In genomic region chr6:111524252-111524651, GRCh38 we compare ENCODE assay signal across 15 cellular contexts. TPM values are rescaled to one million over a fixed set of nuclear protein-coding genes. Genes with fewer than 3 reads are reported as not detected.
A peak's percentile ranks its signal among the peaks of the same experiment; 100 is the strongest.
DNase-seq lines count a peak whose midpoint lies in the region; ATAC-seq and TF ChIP-seq lines count a peak whose summit lies in the region.
"Had no signal": no experiment of that assay in that cellular context is flagged by ENCODE, and none has a peak within 500 bp of the region (broad histone marks: within the 10 kb centered on the region; RNA-seq: fewer than 3 reads in every experiment).

No MANE protein-coding gene starts in this region.

- H3F3A ChIP-seq in GM23248 (ENCODE audit: insufficient read depth): no peaks in the 10 kb centered on the region

- H3K23ac ChIP-seq in neuronal stem cell (ENCODE audit: low read depth, low read length, poor library complexity): no peak overlapping the region

- intact Hi-C loops in activated CD8-positive, alpha-beta T cell treated with anti-CD3 and anti-CD28 coated beads for 36 hours (cut with micrococcal nuclease): no loop called here
- intact Hi-C loops in dorsolateral prefrontal cortex (cut with DNase I) (no loop called here), vagina (cut with DNase I) (no loop called here)

- H3K9ac ChIP-seq in neuronal stem cell (ENCODE audit: low read depth, low read length, poor library complexity): no peak overlapping the region
- no peak overlapping the region for H3K9ac ChIP-seq in GM23248

- H2BK15ac ChIP-seq in neuronal stem cell (ENCODE audit: low read length): no peak overlapping the region

- POLR2A ChIA-PET in activated CD8-positive, alpha-beta T cell treated with anti-CD3 and anti-CD28 coated beads, Interleukin-2, amount 10 ng/mL, durations not matched to agents 7 days and 5 days (lab: Charles Lee): interaction anchor here (1.4 kb wide), 1 partner anchor 40 kb away, joined by 5 read pairs; no protein-coding TSS in a partner anchor
- POLR2A ChIA-PET in activated CD8-positive, alpha-beta T cell treated with anti-CD3 and anti-CD28 coated beads for 36 hours (lab: Charles Lee): no interaction called here

- peaks cover 45% of the 10 kb centered on the region for H3K4me1 Mint-ChIP-seq in activated CD8-positive, alpha-beta T cell treated with anti-CD3 and anti-CD28 coated beads, Interleukin-2, amount 10 ng/mL, durations not matched to agents 7 days and 5 days (ENCODE audit: low read depth)
- H3K4me1 Mint-ChIP-seq in activated CD8-positive, alpha-beta T cell treated with anti-CD3 and anti-CD28 coated beads for 36 hours (ENCODE audit: low read depth): peaks cover 21% of the 10 kb centered on the region

- H3K4me3 ChIP-seq in dorsolateral prefrontal cortex (peak overlapping the region in 37 of 59 donors; percentile 5 to 54 (median 23)), neuronal stem cell (ENCODE audit: low read length in 2 of 2) (no peak overlapping the region), vagina (no peak overlapping the region), GM23248 (no peak overlapping the region)

- H3K9me3 Mint-ChIP-seq in activated CD8-positive, alpha-beta T cell treated with anti-CD3 and anti-CD28 coated beads, Interleukin-2, amount 10 ng/mL, durations not matched to agents 7 days and 5 days (ENCODE audit: insufficient read depth): no peaks in the 10 kb centered on the region
- H3K9me3 Mint-ChIP-seq in activated CD8-positive, alpha-beta T cell treated with anti-CD3 and anti-CD28 coated beads for 36 hours: no peaks in the 10 kb centered on the region

- no peak overlapping the region for H3K14ac ChIP-seq in neuronal stem cell (ENCODE audit: low read length)

- ATAC-seq in activated CD8-positive, alpha-beta T cell treated with anti-CD3 and anti-CD28 coated beads, Interleukin-2, amount 10 ng/mL, durations not matched to agents 7 days and 5 days: no peak
- ATAC-seq in activated CD8-positive, alpha-beta T cell treated with anti-CD3 and anti-CD28 coated beads for 36 hours: no peak

- no peak overlapping the region for H3K4me3 Mint-ChIP-seq in activated CD8-positive, alpha-beta T cell treated with anti-CD3 and anti-CD28 coated beads, Interleukin-2, amount 10 ng/mL, durations not matched to agents 7 days and 5 days
- no peak overlapping the region for H3K4me3 Mint-ChIP-seq in activated CD8-positive, alpha-beta T cell treated with anti-CD3 and anti-CD28 coated beads for 36 hours

- H3K27me3 Mint-ChIP-seq in activated CD8-positive, alpha-beta T cell treated with anti-CD3 and anti-CD28 coated beads, Interleukin-2, amount 10 ng/mL, durations not matched to agents 7 days and 5 days (ENCODE audit: low read depth): no peaks in the 10 kb centered on the region
- no peaks in the 10 kb centered on the region for H3K27me3 Mint-ChIP-seq in activated CD8-positive, alpha-beta T cell treated with anti-CD3 and anti-CD28 coated beads for 36 hours

- H3K79me1 ChIP-seq in neuronal stem cell (ENCODE audit: low read depth, low read length): no peaks in the 10 kb centered on the region

- no peak overlapping the region for H3K4ac ChIP-seq in neuronal stem cell (ENCODE audit: low read length)

- TF ChIP-seq POLR2A in vagina (IDR thresholded peaks at IDR 0.05): no peak

- CTCF ChIA-PET in activated CD8-positive, alpha-beta T cell treated with anti-CD3 and anti-CD28 coated beads, Interleukin-2, amount 10 ng/mL, durations not matched to agents 7 days and 5 days (lab: Charles Lee): interaction anchor here (0.7 to 1.7 kb wide), 7 partner anchors 25 to 1097 kb away, joined by 3 to 7 read pairs (median 3); a partner anchor contains a TSS
- CTCF ChIA-PET in activated CD8-positive, alpha-beta T cell treated with anti-CD3 and anti-CD28 coated beads for 36 hours (lab: Charles Lee): interaction anchor here (0.8 kb wide), 1 partner anchor 26 kb away, joined by 3 read pairs; no protein-coding TSS in a partner anchor

- H3K27me3 ChIP-seq in dorsolateral prefrontal cortex (no peaks in the 10 kb centered on the region), neuronal stem cell (ENCODE audit: control insufficient read depth in 3 of 3, insufficient read depth in 3 of 3, low read depth in 1 of 3, low read length in 3 of 3) (no peaks in the 10 kb centered on the region), vagina (no peaks in the 10 kb centered on the region), GM23248 (replicated peaks; ENCODE audit: insufficient read depth) (no peaks in the 10 kb centered on the region)

- H3K27ac ChIP-seq in dorsolateral prefrontal cortex: peak overlapping the region in 51 of 59 donors; percentile 1 to 91 (median 67)
- no peak overlapping the region for H3K27ac ChIP-seq in neuronal stem cell (replicated peaks; ENCODE audit: low read length)
- H3K27ac ChIP-seq in vagina: peak overlapping the region; percentile 38
- H3K27ac ChIP-seq in GM23248: no peak overlapping the region

- H3K79me2 ChIP-seq in GM23248 (ENCODE audit: insufficient read depth): 0 out of 2 replicates have a peak, but pooled peaks cover 4% of the 10 kb centered on the region

- H3K18ac ChIP-seq in neuronal stem cell (ENCODE audit: low read length): no peak overlapping the region

- peak overlapping the region; percentile 26 for H3K27ac Mint-ChIP-seq in activated CD8-positive, alpha-beta T cell treated with anti-CD3 and anti-CD28 coated beads, Interleukin-2, amount 10 ng/mL, durations not matched to agents 7 days and 5 days
- H3K27ac Mint-ChIP-seq in activated CD8-positive, alpha-beta T cell treated with anti-CD3 and anti-CD28 coated beads for 36 hours: no peak overlapping the region

- H3K36me3 ChIP-seq in neuronal stem cell (replicated peaks in 1 of 2; ENCODE audit: control insufficient read depth in 2 of 2, insufficient read depth in 2 of 2, low read length in 2 of 2): no peaks in the 10 kb centered on the region
- no peaks in the 10 kb centered on the region for H3K36me3 ChIP-seq in vagina
- no peaks in the 10 kb centered on the region for H3K36me3 ChIP-seq in GM23248 (ENCODE audit: low read depth)

- H2BK5ac ChIP-seq in neuronal stem cell (ENCODE audit: low read length): no peak overlapping the region

- no peak overlapping the region for H2BK12ac ChIP-seq in neuronal stem cell (ENCODE audit: low read length)

- H3K9me2 ChIP-seq in GM23248 (ENCODE audit: insufficient read depth): no peaks in the 10 kb centered on the region

- no peak for DNase-seq in activated CD8-positive, alpha-beta T cell treated with anti-CD3 and anti-CD28 coated beads, Interleukin-2, amount 10 ng/mL, durations not matched to agents 7 days and 5 days
- DNase-seq in activated CD8-positive, alpha-beta T cell treated with anti-CD3 and anti-CD28 coated beads for 36 hours: no peak
- no peak for DNase-seq in dorsolateral prefrontal cortex
- no peak for DNase-seq in neuronal stem cell (ENCODE audit: low spot score)
- no peak for DNase-seq in vagina (ENCODE audit: extremely low spot score in 2 of 2)
- no peak for DNase-seq in NK-92 (lab: John Stamatoyannopoulos, UW; ENCODE audit: unreplicated experiment)
- no peak for DNase-seq in NCI-H1436 treated with DMSO at 0.1 percent for 48 hours (lab: John Stamatoyannopoulos, UW)
- no peak for DNase-seq in GM23248
- DNase-seq: 8988T, C1 segment of cervical spinal cord, Kasumi-1, NCI-H2029, NCI-H2171 treated with DMSO at 0.1 percent for 48 hours, NCI-H510A, NCI-H82 had no signal

- no peak overlapping the region for H2AK5ac ChIP-seq in neuronal stem cell (ENCODE audit: low read depth, low read length)

- WGBS in neuronal stem cell (ENCODE audit: extremely low coverage in 2 of 2, insufficient read length in 2 of 2, insufficient replicate concordance in 1 of 2), 2 donors: no CpG with 5 or more reads among the region's 4 CpGs
- WGBS in GM23248 (ENCODE audit: low coverage in 1 of 2, low lambda C conversion rate in 2 of 2, missing lambda C conversion rate in 2 of 2), 2 experiments: 62 to 69% methylated on average over 4 of the region's 4 CpGs

- no peak overlapping the region for H2BK120ac ChIP-seq in neuronal stem cell (ENCODE audit: low read depth, low read length)

- H3K4me1 ChIP-seq in neuronal stem cell (ENCODE audit: control insufficient read depth in 2 of 2, insufficient read depth in 1 of 2, low read depth in 1 of 2, low read length in 2 of 2) (peaks cover 6 to 9% of the 10 kb centered on the region in 2 donors), vagina (peaks cover 21% of the 10 kb centered on the region), GM23248 (ENCODE audit: insufficient read depth) (no peaks in the 10 kb centered on the region)

- H3K36me3 Mint-ChIP-seq in activated CD8-positive, alpha-beta T cell treated with anti-CD3 and anti-CD28 coated beads, Interleukin-2, amount 10 ng/mL, durations not matched to agents 7 days and 5 days (ENCODE audit: low read depth): peaks cover 10% of the 10 kb centered on the region
- H3K36me3 Mint-ChIP-seq in activated CD8-positive, alpha-beta T cell treated with anti-CD3 and anti-CD28 coated beads for 36 hours (ENCODE audit: low read depth): no peaks in the 10 kb centered on the region

- H4K91ac ChIP-seq in neuronal stem cell (ENCODE audit: low read depth, low read length, poor library complexity): no peak overlapping the region

- H2AFZ ChIP-seq in neuronal stem cell (ENCODE audit: low read length) (peak overlapping the region; percentile 0), GM23248 (no peak overlapping the region)

- in situ Hi-C loops in GM23248 (cut with MboI): no loop called here

- H4K20me1 ChIP-seq in GM23248 (ENCODE audit: insufficient read depth): no peaks in the 10 kb centered on the region

- peaks cover 0 to 24% of the 10 kb centered on the region in 2 donors for H3K9me3 ChIP-seq in neuronal stem cell (replicated peaks in 1 of 2; ENCODE audit: control insufficient read depth in 2 of 2, insufficient read depth in 1 of 2, low read depth in 1 of 2, low read length in 2 of 2)
- no peaks in the 10 kb centered on the region for H3K9me3 ChIP-seq in vagina
- no peaks in the 10 kb centered on the region for H3K9me3 ChIP-seq in GM23248 (ENCODE audit: low read depth)

- H4K8ac ChIP-seq in neuronal stem cell (ENCODE audit: low read depth, low read length): no peak overlapping the region

- no peak for TF ChIP-seq CTCF in activated CD8-positive, alpha-beta T cell treated with anti-CD3 and anti-CD28 coated beads for 36 hours (IDR thresholded peaks at IDR 0.05)
- TF ChIP-seq CTCF in dorsolateral prefrontal cortex (IDR thresholded peaks at IDR 0.05 in 54 of 56, conservative IDR thresholded peaks at IDR 0.05 in 2 of 56; ENCODE audit: low read depth in 1 of 56, partially characterized antibody in 56 of 56): no peak
- TF ChIP-seq CTCF in vagina (IDR thresholded peaks at IDR 0.05): no peak

- no peak overlapping the region for H3K4me2 ChIP-seq in neuronal stem cell (ENCODE audit: insufficient read depth, low read length, poor library complexity, severe bottlenecking)
- no peak overlapping the region for H3K4me2 ChIP-seq in GM23248 (ENCODE audit: unreplicated experiment)

RNA-seq across cellular contexts. Expression of gene REV3L, which starts 41.2 kb away (rescaled TPM):
- total RNA-seq in activated CD8-positive, alpha-beta T cell treated with anti-CD3 and anti-CD28 coated beads, Interleukin-2, amount 10 ng/mL, durations not matched to agents 7 days and 5 days: 10 to 100 TPM; 29.2 to 30.0 TPM
- 10 to 100 TPM; 20.1 to 27.6 TPM for total RNA-seq in activated CD8-positive, alpha-beta T cell treated with anti-CD3 and anti-CD28 coated beads for 36 hours
- total RNA-seq in dorsolateral prefrontal cortex: 10 to 100 TPM; 34.5 to 90.2 (median 58.2) TPM
- 4.6 TPM for polyA plus RNA-seq in neuronal stem cell (2013, experiment 1 of 2)
- 4.7 TPM for polyA plus RNA-seq in neuronal stem cell (2013, experiment 2 of 2)
- 33.9 TPM for total RNA-seq in vagina
- total RNA-seq in GM23248 (2014; rRNA removed; shearing (Covaris generic)): 25.1 and 31.7 TPM in 2 replicates
- 24.0 and 25.0 TPM in 2 replicates for polyA plus RNA-seq in GM23248 (2016; fragmentation: Nextera tagmentation; extraction: Ambion mirVana)

Comparison
In these comparisons a context has a peak if more than half of its experiments do, and no peak if none do; other contexts are left out.
1. H3K27ac ChIP-seq: peak in dorsolateral prefrontal cortex (51 of 59) and vagina (single experiment); none in neuronal stem cell (single experiment) and GM23248 (single experiment).
2. H3K4me3 ChIP-seq: peak in dorsolateral prefrontal cortex (37 of 59); none in neuronal stem cell (0 of 2), vagina (0 of 2) and GM23248 (single experiment).